Comparison of ENCODE assay signal across 1 cellular context in genomic region chr17:4478318-4478830, GRCh38.
TF ChIP-seq lines count a peak whose summit lies in the region.

No MANE protein-coding gene starts in this region.

TF ChIP-seq in HEK293, 187 proteins besides CTCF, POLR2A, EP300 and RAD21 (continued from another document):
- TF ChIP-seq ZNF202 (tag by site-specific recombination; IDR thresholded peaks at IDR 0.05; ENCODE audit: borderline replicate concordance) (no peak), ZNF26 (tag by site-specific recombination; IDR thresholded peaks at IDR 0.05) (no peak), ZNF112 (tag by site-specific recombination; IDR thresholded peaks at IDR 0.05) (no peak)
